ENCODE assay signal across 10 cellular contexts in genomic region chr15:40266828-40267304, GRCh38. TPM values are rescaled to one million over a fixed set of nuclear protein-coding genes. Genes with fewer than 3 reads are reported as not detected.
DNase-seq lines count a peak whose midpoint lies in the region; ATAC-seq and TF ChIP-seq lines count a peak whose summit lies in the region.
"Had no signal": no experiment of that assay in that cellular context is flagged by ENCODE, and none has a peak within 500 bp of the region (broad histone marks: within the 10 kb centered on the region; RNA-seq: fewer than 3 reads in every experiment).

No MANE protein-coding gene starts in this region.

- peak; percentile 32 for DNase-seq in NK-92 treated with Interleukin-12 subunit alpha and Interleukin-12 subunit beta, amount 100 ng/mL, for 24 hours (lab: John Stamatoyannopoulos, UW)
- DNase-seq in NK-92 (lab: John Stamatoyannopoulos, UW; ENCODE audit: unreplicated experiment) (no peak), SK-N-MC (ENCODE audit: low read depth, low spot score) (no peak), stromal cell of bone marrow (ENCODE audit: low read depth) (peak; percentile 88), NCI-H82 (lab: John Stamatoyannopoulos, UW) (no peak)
- no peak for DNase-seq in stimulated activated CD4-positive, alpha-beta T cell treated with anti-CD3 and anti-CD28 coated beads, Interleukin-2, amount 100 ng/mL, for 48 hours
- DNase-seq in stimulated activated naive CD4-positive, alpha-beta T cell treated with Interleukin-2 at 50 U/mL for 16 hours (lab: John Stamatoyannopoulos, UW), result no peak
- DNase-seq: T-helper 1 cell had no signal

- TF ChIP-seq POLR2A in gastroesophageal sphincter (IDR thresholded peaks at IDR 0.05), result no peak

- no peak for TF ChIP-seq CTCF in gastroesophageal sphincter (IDR thresholded peaks at IDR 0.05)

- no peak for TF ChIP-seq EP300 in gastroesophageal sphincter (IDR thresholded peaks at IDR 0.05)

- H3K27ac ChIP-seq in SK-N-MC (0 out of 2 replicates have a peak overlapping the region, but pooled peaks have one; percentile 21), gastroesophageal sphincter (peak overlapping the region in 1 of 4 donors; percentile 47)

- no peak overlapping the region for H3K9ac ChIP-seq in SK-N-MC (ENCODE audit: insufficient read length)

- 34% methylated on average over 2 of the region's 7 CpGs; no CpG with 5 or more reads in 1 of the 2 donors for WGBS in gastroesophageal sphincter (ENCODE audit: low coverage in 1 of 2), 2 donors

- no peaks in the 10 kb centered on the region for H3K27me3 ChIP-seq in gastroesophageal sphincter
- H3K27me3 ChIP-seq: dorsolateral prefrontal cortex had no signal

- no peaks in the 10 kb centered on the region for H3K4me1 ChIP-seq in gastroesophageal sphincter

- no peaks in the 10 kb centered on the region for H3K9me3 ChIP-seq in SK-N-MC (ENCODE audit: low read depth, low read length)
- no peaks in the 10 kb centered on the region for H3K9me3 ChIP-seq in gastroesophageal sphincter

- ATAC-seq in gastroesophageal sphincter, result peak; percentile 85

- H3K36me3 ChIP-seq in SK-N-MC (ENCODE audit: insufficient read depth, low read length) (no peaks in the 10 kb centered on the region), gastroesophageal sphincter (no peaks in the 10 kb centered on the region)

- H3K4me3 ChIP-seq in SK-N-MC (no peak overlapping the region), gastroesophageal sphincter (no peak overlapping the region)
- H3K4me3 ChIP-seq: dorsolateral prefrontal cortex had no signal

RNA-seq across cellular contexts. Expression of gene ANKRD63, which starts 16.0 kb away (rescaled TPM):
- 1 to 10 TPM in 1 of 4 donors, not detected in 3; 1.6 TPM for total RNA-seq in gastroesophageal sphincter

RNA-seq across cellular contexts. Expression of gene PAK6, which starts 28.0 kb away (rescaled TPM):
- total RNA-seq in gastroesophageal sphincter, result 1 to 10 TPM in 2 of 4 donors, under 1 TPM in 2; 0.94 to 4.6 (median 1.6) TPM

RNA-seq across cellular contexts. Expression of gene PLCB2, which starts 40.9 kb away (rescaled TPM):
- 10 to 100 TPM in 2 of 4 donors, 1 to 10 TPM in 2; 1.5 to 13.5 (median 8.8) TPM for total RNA-seq in gastroesophageal sphincter

RNA-seq across cellular contexts. Expression of gene INAFM2, which starts 56.6 kb away (rescaled TPM):
- total RNA-seq in gastroesophageal sphincter, result 10 to 100 TPM; 27.3 to 66.6 (median 37.5) TPM

Comparison
In these comparisons a context has a peak if more than half of its experiments do, and no peak if none do; other contexts are left out.
1. DNase-seq: peak in NK-92 treated with Interleukin-12 subunit alpha and Interleukin-12 subunit beta, amount 100 ng/mL, for 24 hours (single experiment) and stromal cell of bone marrow (single experiment); none in NK-92 (single experiment), SK-N-MC (single experiment), stimulated activated CD4-positive, alpha-beta T cell treated with anti-CD3 and anti-CD28 coated beads, Interleukin-2, amount 100 ng/mL, for 48 hours (0 of 2), NCI-H82 (single experiment) and stimulated activated naive CD4-positive, alpha-beta T cell treated with Interleukin-2 at 50 U/mL for 16 hours (single experiment).